Comparison of ENCODE assay signal across 24 cellular contexts in the genomic region with DNA sequence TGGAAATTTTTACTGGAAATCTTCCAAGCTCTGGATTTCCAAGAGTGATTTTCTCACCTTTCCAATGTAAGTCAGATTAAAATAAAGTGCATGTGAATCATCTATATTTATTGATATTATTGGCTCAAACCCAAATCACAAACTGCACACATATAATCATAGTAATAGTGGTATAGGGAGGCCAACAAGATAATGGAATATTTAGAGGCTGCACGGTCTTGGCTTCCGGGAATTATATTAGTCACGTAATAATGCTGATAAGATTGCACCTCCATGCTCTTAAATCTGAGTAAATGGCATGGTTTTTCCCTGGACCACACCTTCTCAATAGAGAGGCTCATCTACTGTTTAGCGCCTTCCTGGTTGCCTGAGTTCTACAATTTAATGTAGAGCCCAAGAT.
"Had no signal": no experiment of that assay in that cellular context is flagged by ENCODE, and none has a peak within 500 bp of the region (broad histone marks: within the 10 kb centered on the region; RNA-seq: fewer than 3 reads in every experiment).

No MANE protein-coding gene starts in this region.

- H3K36me3 ChIP-seq: esophagus squamous epithelium, gastroesophageal sphincter, heart right ventricle, left lung, lower lobe of right lung had no signal

- H3K27me3 ChIP-seq: esophagus squamous epithelium, foreskin keratinocyte, gastroesophageal sphincter, heart right ventricle, left lung had no signal

- DNase-seq: dorsolateral prefrontal cortex; effector CD4-positive, alpha-beta T cell; effector memory CD4-positive, alpha-beta T cell; erythroblast; esophagus squamous epithelium; foreskin keratinocyte; glutamatergic neuron; head of caudate nucleus; heart right ventricle; hippocampal formation; left cardiac atrium; left lung; left ventricle myocardium superior; lower lobe of right lung; mesenchymal stem cell; mucosa of descending colon had no signal

- H3K27ac ChIP-seq: coronary artery, dorsolateral prefrontal cortex, epithelial cell of prostate, esophagus squamous epithelium, foreskin keratinocyte, gastroesophageal sphincter, heart right ventricle, left lung, lower lobe of right lung had no signal

- H3K9me3 ChIP-seq: esophagus squamous epithelium, gastroesophageal sphincter, heart right ventricle, left lung, lower lobe of right lung, mucosa of descending colon had no signal

- H3K4me3 ChIP-seq: coronary artery, dorsolateral prefrontal cortex, esophagus squamous epithelium, gastroesophageal sphincter, heart right ventricle, left lung, lower lobe of right lung, mucosa of descending colon had no signal

- FAIRE-seq: colon, frontal cortex, islet of Langerhans, keratinocyte had no signal

- ATAC-seq: esophagus mucosa, foreskin keratinocyte, gastroesophageal sphincter, heart right ventricle, left cardiac atrium, left lung, left ventricle myocardium superior, lower lobe of right lung, mucosa of descending colon had no signal

- H3K4me1 ChIP-seq: esophagus squamous epithelium, foreskin keratinocyte, gastroesophageal sphincter, left lung, lower lobe of right lung had no signal
